In genomic region chr16:82082543-82083244, GRCh38 we compare ENCODE assay signal across 11 cellular contexts. TPM values are rescaled to one million over a fixed set of nuclear protein-coding genes. Genes with fewer than 3 reads are reported as not detected.
DNase-seq lines count a peak whose midpoint lies in the region; ATAC-seq and TF ChIP-seq lines count a peak whose summit lies in the region.
"Had no signal": no experiment of that assay in that cellular context is flagged by ENCODE, and none has a peak within 500 bp of the region (broad histone marks: within the 10 kb centered on the region; RNA-seq: fewer than 3 reads in every experiment).

No MANE protein-coding gene starts in this region.

- H3K9me3 Mint-ChIP-seq in activated T-helper 17 cell treated with anti-CD3 and anti-CD28 coated beads, Interleukin-2, amount 50 U/mL, for 72 hours, result no peaks in the 10 kb centered on the region
- H3K9me3 Mint-ChIP-seq in neural progenitor cell, result peaks cover 16% of the 10 kb centered on the region

- H3K4me1 ChIP-seq in right lobe of liver (peaks cover 0 to 76% (median 26%) of the 10 kb centered on the region in 4 donors), neural progenitor cell (no peaks in the 10 kb centered on the region)
- H3K4me1 ChIP-seq: lower lobe of right lung, thyroid gland had no signal

- no peaks in the 10 kb centered on the region for H3K36me3 Mint-ChIP-seq in activated T-helper 17 cell treated with anti-CD3 and anti-CD28 coated beads, Interleukin-2, amount 50 U/mL, for 72 hours (ENCODE audit: low read depth)
- peaks cover 8% of the 10 kb centered on the region for H3K36me3 Mint-ChIP-seq in neural progenitor cell

- H2AFZ ChIP-seq in neural progenitor cell (replicated peaks), result no peak overlapping the region

- H3K27ac Mint-ChIP-seq in activated T-helper 17 cell treated with anti-CD3 and anti-CD28 coated beads, Interleukin-2, amount 50 U/mL, for 72 hours, result no peak overlapping the region
- no peak overlapping the region for H3K27ac Mint-ChIP-seq in neural progenitor cell

- no peaks in the 10 kb centered on the region for H3K79me2 ChIP-seq in neural progenitor cell (ENCODE audit: low read depth)

- H3K4me3 ChIP-seq in right lobe of liver, result peak overlapping the region in 2 of 3 donors; percentile 30 to 38
- H3K4me3 ChIP-seq in neural progenitor cell, result no peak overlapping the region
- H3K4me3 ChIP-seq: lower lobe of right lung, thyroid gland had no signal

- ATAC-seq in GM18870 (IDR thresholded peaks at IDR 0.05; ENCODE audit: unreplicated experiment), result peak; percentile 53
- ATAC-seq in HG03103 (IDR thresholded peaks at IDR 0.05; ENCODE audit: low read depth, unreplicated experiment), result peak; percentile 74
- ATAC-seq in activated T-helper 17 cell treated with anti-CD3 and anti-CD28 coated beads, Interleukin-2, amount 50 U/mL, for 72 hours (replicated peaks), result peak; percentile 99
- ATAC-seq in right lobe of liver, result peak; percentile 53 to 72 (median 66)
- no peak for ATAC-seq in GM18517 (IDR thresholded peaks at IDR 0.05; ENCODE audit: unreplicated experiment)
- ATAC-seq: lower lobe of right lung had no signal

- H3K27ac ChIP-seq in right lobe of liver (peak overlapping the region; percentile 29 to 86 (median 82)), neural progenitor cell (no peak overlapping the region)
- H3K27ac ChIP-seq: lower lobe of right lung, thyroid gland had no signal

- TF ChIP-seq POLR2A in right lobe of liver (IDR thresholded peaks at IDR 0.05), result no peak

- no peaks in the 10 kb centered on the region for H3K27me3 ChIP-seq in right lobe of liver
- no peaks in the 10 kb centered on the region for H3K27me3 ChIP-seq in neural progenitor cell
- H3K27me3 ChIP-seq: thyroid gland had no signal

- 60% methylated on average over 2 of the region's 2 CpGs for WGBS in right lobe of liver (ENCODE audit: insufficient coverage, low coverage, low lambda C conversion rate, missing lambda C conversion rate)

- H3K27me3 Mint-ChIP-seq in activated T-helper 17 cell treated with anti-CD3 and anti-CD28 coated beads, Interleukin-2, amount 50 U/mL, for 72 hours, result peaks cover 28% of the 10 kb centered on the region
- H3K27me3 Mint-ChIP-seq in neural progenitor cell (ENCODE audit: insufficient read depth, low read depth), result peaks cover 5% of the 10 kb centered on the region

- H3K4me1 Mint-ChIP-seq in activated T-helper 17 cell treated with anti-CD3 and anti-CD28 coated beads, Interleukin-2, amount 50 U/mL, for 72 hours, result no peaks in the 10 kb centered on the region
- H3K4me1 Mint-ChIP-seq in neural progenitor cell, result no peaks in the 10 kb centered on the region

- no peak overlapping the region for H3K9ac ChIP-seq in neural progenitor cell

- H3K4me2 ChIP-seq in neural progenitor cell, result no peak overlapping the region

- H4K20me1 ChIP-seq in neural progenitor cell (ENCODE audit: low read depth), result no peaks in the 10 kb centered on the region

- TF ChIP-seq CTCF in right lobe of liver (IDR thresholded peaks at IDR 0.05) (no peak), neural progenitor cell (IDR thresholded peaks at IDR 0.05) (no peak)

- no peaks in the 10 kb centered on the region for H3F3A ChIP-seq in neural progenitor cell (ENCODE audit: low read depth)

- DNase-seq in right lobe of liver (no peak), neural progenitor cell (ENCODE audit: low spot score) (no peak), NCI-H1048 (lab: John Stamatoyannopoulos, UW) (no peak), nucleus accumbens (lab: John Stamatoyannopoulos, UW) (no peak)
- DNase-seq: lower lobe of right lung, NCI-H69, thyroid gland had no signal

- no peaks in the 10 kb centered on the region for H3K36me3 ChIP-seq in right lobe of liver
- no peaks in the 10 kb centered on the region for H3K36me3 ChIP-seq in neural progenitor cell
- H3K36me3 ChIP-seq: lower lobe of right lung, thyroid gland had no signal

- H3K4me3 Mint-ChIP-seq in activated T-helper 17 cell treated with anti-CD3 and anti-CD28 coated beads, Interleukin-2, amount 50 U/mL, for 72 hours, result no peak overlapping the region
- no peak overlapping the region for H3K4me3 Mint-ChIP-seq in neural progenitor cell

- intact Hi-C loops in right lobe of liver (cut with DNase I), result loop anchor here in 1 of 2 donors (10.0 kb wide), 1 partner anchor 48 kb away; the partner anchor contains the start of gene HSD17B2

- H3K9me3 ChIP-seq in right lobe of liver (no peaks in the 10 kb centered on the region), neural progenitor cell (ENCODE audit: low read depth) (no peaks in the 10 kb centered on the region)
- H3K9me3 ChIP-seq: lower lobe of right lung, thyroid gland had no signal

RNA-seq across cellular contexts. Expression of gene HSD17B2, which starts 47.6 kb away (rescaled TPM):
- total RNA-seq in activated T-helper 17 cell treated with anti-CD3 and anti-CD28 coated beads, Interleukin-2, amount 50 U/mL, for 72 hours, result not detected
- total RNA-seq in right lobe of liver (100 to 1,000 TPM in 1 of 6 experiments, 10 to 100 TPM in 5; 65.2 to 144 (median 84.7) TPM), neural progenitor cell (ENCODE audit: low replicate concordance) (not detected in 2 replicates)
- total RNA-seq: thyroid gland had no signal

Comparison
In these comparisons a context has a peak if more than half of its experiments do, and no peak if none do; other contexts are left out.
1. RNA of gene HSD17B2, which starts 47.6 kb away (total RNA-seq): 65.2 to 144 TPM in right lobe of liver; not detected in activated T-helper 17 cell treated with anti-CD3 and anti-CD28 coated beads, Interleukin-2, amount 50 U/mL, for 72 hours and not detected in neural progenitor cell; every median in the first group is over 10 times any median in the second.